Comparison of ENCODE assay signal across 23 cellular contexts in the genomic region with DNA sequence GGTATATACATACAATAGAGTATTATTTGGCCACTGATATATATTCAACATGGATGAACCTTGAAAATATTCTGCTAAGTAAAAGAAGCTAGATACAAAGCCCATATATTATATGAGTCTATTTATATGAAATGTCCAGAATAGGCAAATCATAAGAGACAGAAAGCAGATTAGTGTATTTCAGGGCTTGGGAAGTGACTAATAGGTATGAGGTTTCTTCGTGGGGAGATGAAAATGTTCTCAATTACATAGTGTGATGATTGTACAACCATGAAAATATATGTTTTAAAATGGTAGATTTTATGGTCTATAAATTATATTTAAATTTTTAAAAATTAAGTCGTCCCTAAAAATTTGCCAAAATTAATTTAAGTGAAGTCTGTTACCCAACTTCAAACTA.
DNase-seq lines count a peak whose midpoint lies in the region; ATAC-seq, FAIRE-seq and TF ChIP-seq lines count a peak whose summit lies in the region.
"Had no signal": no experiment of that assay in that cellular context is flagged by ENCODE, and none has a peak within 500 bp of the region (broad histone marks: within the 10 kb centered on the region; RNA-seq: fewer than 3 reads in every experiment).

No MANE protein-coding gene starts in this region.

- H3K4me3 ChIP-seq in mammary epithelial cell (replicated peaks in 1 of 3; ENCODE audit: insufficient read depth in 1 of 3, low read depth in 2 of 3, low read length in 3 of 3), result no peak overlapping the region
- no peak overlapping the region for H3K4me3 ChIP-seq in breast epithelium
- H3K4me3 ChIP-seq in astrocyte (ENCODE audit: insufficient read depth, low read depth, low read length), result no peak overlapping the region
- no peak overlapping the region for H3K4me3 ChIP-seq in epithelial cell of esophagus (ENCODE audit: low read length)
- H3K4me3 ChIP-seq in esophagus muscularis mucosa, result no peak overlapping the region
- H3K4me3 ChIP-seq in gastroesophageal sphincter, result no peak overlapping the region
- H3K4me3 ChIP-seq: BLaER1 had no signal

- TF ChIP-seq POLR2A in breast epithelium (IDR thresholded peaks at IDR 0.05) (no peak), esophagus muscularis mucosa (IDR thresholded peaks at IDR 0.05; ENCODE audit: low read depth) (no peak), GM12892 (IDR thresholded peaks at IDR 0.05; ENCODE audit: low read depth, low read length) (no peak), gastroesophageal sphincter (IDR thresholded peaks at IDR 0.05) (no peak)

- DNase-seq in mammary epithelial cell (peak; percentile 28), breast epithelium (ENCODE audit: low spot score in 2 of 2) (no peak), astrocyte (ENCODE audit: low read depth) (peak; percentile 33), epithelial cell of esophagus (ENCODE audit: low read depth) (peak; percentile 24), WTC11 (ENCODE audit: low spot score) (no peak), esophagus muscularis mucosa (ENCODE audit: extremely low spot score) (no peak), GM12892 (ENCODE audit: insufficient read length) (no peak)
- DNase-seq: 8988T; CD4-positive, CD25-positive, alpha-beta regulatory T cell; DMS53; GOT3; HCEC 1CT; NCI-H1092; NCI-H1417 treated with DMSO at 0.1 percent for 48 hours; NCI-H1694 treated with DMSO at 0.1 percent for 48 hours; NCI-H2081; NCI-H2227 treated with DMSO at 0.1 percent for 48 hours; NCI-H69; SHP77 treated with DMSO at 0.1 percent for 48 hours had no signal

- no peaks in the 10 kb centered on the region for H3K36me3 Mint-ChIP-seq in astrocyte (ENCODE audit: low read depth, unreplicated experiment)
- H3K36me3 Mint-ChIP-seq in WTC11, result peaks cover 3% of the 10 kb centered on the region
- H3K36me3 Mint-ChIP-seq: CD4-positive, CD25-positive, alpha-beta regulatory T cell had no signal

- H4K20me1 ChIP-seq in mammary epithelial cell (ENCODE audit: insufficient read depth, low read length) (no peaks in the 10 kb centered on the region), astrocyte (ENCODE audit: insufficient read depth, low read length) (no peaks in the 10 kb centered on the region)
- H4K20me1 ChIP-seq: BLaER1 had no signal

- no peaks in the 10 kb centered on the region for H3K9me3 ChIP-seq in mammary epithelial cell (replicated peaks; ENCODE audit: insufficient read depth, low read length)
- peaks cover 0 to 6% of the 10 kb centered on the region in 2 donors for H3K9me3 ChIP-seq in breast epithelium
- no peaks in the 10 kb centered on the region for H3K9me3 ChIP-seq in astrocyte (ENCODE audit: insufficient read depth, low read depth, low read length)
- H3K9me3 ChIP-seq in esophagus muscularis mucosa, result peaks cover 0 to 6% (median 2%) of the 10 kb centered on the region in 4 donors
- H3K9me3 ChIP-seq in gastroesophageal sphincter, result peaks cover 0 to 9% (median 0%) of the 10 kb centered on the region in 3 donors
- H3K9me3 ChIP-seq: BLaER1 had no signal

- H3K9ac ChIP-seq in mammary epithelial cell (ENCODE audit: insufficient read depth, low read length), result no peak overlapping the region
- no peak overlapping the region for H3K9ac ChIP-seq in astrocyte (ENCODE audit: low read length)
- H3K9ac ChIP-seq: BLaER1 had no signal

- H3K4me1 Mint-ChIP-seq in astrocyte (ENCODE audit: low read depth, unreplicated experiment) (no peaks in the 10 kb centered on the region), WTC11 (no peaks in the 10 kb centered on the region)
- H3K4me1 Mint-ChIP-seq: CD4-positive, CD25-positive, alpha-beta regulatory T cell had no signal

- H3K27ac Mint-ChIP-seq in astrocyte (ENCODE audit: unreplicated experiment), result no peak overlapping the region
- no peak overlapping the region for H3K27ac Mint-ChIP-seq in WTC11
- H3K27ac Mint-ChIP-seq: CD4-positive, CD25-positive, alpha-beta regulatory T cell had no signal

- intact Hi-C loops in mammary epithelial cell (cut with micrococcal nuclease), result no loop called here
- intact Hi-C loops in breast epithelium (cut with DNase I; ENCODE audit: low total_unique reads), result no loop called here
- intact Hi-C loops in esophagus muscularis mucosa (cut with DNase I), result no loop called here

- H3K4me1 ChIP-seq in mammary epithelial cell (ENCODE audit: insufficient read depth, low read length) (no peaks in the 10 kb centered on the region), breast epithelium (no peaks in the 10 kb centered on the region), astrocyte (ENCODE audit: insufficient read depth, low read length) (no peaks in the 10 kb centered on the region), esophagus muscularis mucosa (peaks cover 5 to 13% (median 9%) of the 10 kb centered on the region in 4 donors), gastroesophageal sphincter (peaks cover 0 to 10% (median 0%) of the 10 kb centered on the region in 3 donors)
- H3K4me1 ChIP-seq: BLaER1 had no signal

- H3K79me2 ChIP-seq in mammary epithelial cell (ENCODE audit: insufficient read depth, low read length), result no peaks in the 10 kb centered on the region
- H3K79me2 ChIP-seq in astrocyte (ENCODE audit: insufficient read depth, low read length), result no peaks in the 10 kb centered on the region

- H3K27me3 ChIP-seq in mammary epithelial cell (ENCODE audit: insufficient read depth, low read length) (peaks cover 2% of the 10 kb centered on the region), breast epithelium (no peaks in the 10 kb centered on the region), astrocyte (ENCODE audit: insufficient read depth, low read length) (no peaks in the 10 kb centered on the region), esophagus muscularis mucosa (no peaks in the 10 kb centered on the region), gastroesophageal sphincter (no peaks in the 10 kb centered on the region)
- H3K27me3 ChIP-seq: BLaER1 had no signal

- H3K27me3 Mint-ChIP-seq in astrocyte (ENCODE audit: low read depth, unreplicated experiment) (no peaks in the 10 kb centered on the region), WTC11 (ENCODE audit: low read depth) (0 out of 2 replicates have a peak, but pooled peaks cover 3% of the 10 kb centered on the region)
- H3K27me3 Mint-ChIP-seq: CD4-positive, CD25-positive, alpha-beta regulatory T cell had no signal

- ATAC-seq in WTC11 (no peak), gastroesophageal sphincter (no peak)
- ATAC-seq: Panc1 had no signal

- TF ChIP-seq EP300 in esophagus muscularis mucosa (IDR thresholded peaks at IDR 0.05) (no peak), gastroesophageal sphincter (IDR thresholded peaks at IDR 0.05) (no peak)

- no peak overlapping the region for H3K4me3 Mint-ChIP-seq in astrocyte (ENCODE audit: unreplicated experiment)
- H3K4me3 Mint-ChIP-seq in WTC11, result no peak overlapping the region
- H3K4me3 Mint-ChIP-seq: CD4-positive, CD25-positive, alpha-beta regulatory T cell had no signal

- no TSS peak for BruUV-seq in mammary epithelial cell (replicated peaks; lab: Mats Ljungman, UMichigan)

- dilution Hi-C loops in mammary epithelial cell (cut with HindIII; ENCODE audit: low sequenced_read_pairs), result no loop called here

- H3K9me3 Mint-ChIP-seq in astrocyte (ENCODE audit: unreplicated experiment) (no peaks in the 10 kb centered on the region), WTC11 (peaks cover 37% of the 10 kb centered on the region)

- H2AFZ ChIP-seq in mammary epithelial cell (ENCODE audit: low read depth, low read length), result no peak overlapping the region
- H2AFZ ChIP-seq in astrocyte (ENCODE audit: low read depth, low read length), result no peak overlapping the region

- no peak overlapping the region for H3K27ac ChIP-seq in mammary epithelial cell (ENCODE audit: insufficient read depth, low read depth, low read length)
- H3K27ac ChIP-seq in breast epithelium, result no peak overlapping the region
- no peak overlapping the region for H3K27ac ChIP-seq in astrocyte (ENCODE audit: low read depth, low read length)
- no peak overlapping the region for H3K27ac ChIP-seq in esophagus muscularis mucosa (replicated peaks in 1 of 4)
- H3K27ac ChIP-seq in gastroesophageal sphincter, result no peak overlapping the region
- H3K27ac ChIP-seq: BLaER1, RWPE1 had no signal

- CTCF ChIA-PET in mammary epithelial cell (lab: Charles Lee; ENCODE audit: low non-redundant PET), result no interaction called here
- CTCF ChIA-PET in WTC11 (lab: Charles Lee), result interaction anchor here (0.6 kb wide), 1 partner anchor 109 kb away, joined by 3 read pairs; no protein-coding TSS in a partner anchor

- H3K36me3 ChIP-seq in mammary epithelial cell (ENCODE audit: insufficient read depth, low read length), result no peaks in the 10 kb centered on the region
- no peaks in the 10 kb centered on the region for H3K36me3 ChIP-seq in breast epithelium
- no peaks in the 10 kb centered on the region for H3K36me3 ChIP-seq in astrocyte (ENCODE audit: insufficient read depth, low read length)
- no peaks in the 10 kb centered on the region for H3K36me3 ChIP-seq in esophagus muscularis mucosa
- no peaks in the 10 kb centered on the region for H3K36me3 ChIP-seq in gastroesophageal sphincter
- H3K36me3 ChIP-seq: BLaER1 had no signal

- POLR2A ChIA-PET in WTC11 (lab: Charles Lee), result no interaction called here

- FAIRE-seq in astrocyte (lab: Jason Lieb, UNC) (no peak), GM12892 (lab: Jason Lieb, UNC) (no peak)

- H3K4me2 ChIP-seq in mammary epithelial cell (ENCODE audit: insufficient read depth, low read depth, low read length) (no peak overlapping the region), astrocyte (ENCODE audit: low read length) (no peak overlapping the region)
- H3K4me2 ChIP-seq: BLaER1 had no signal

- 46% methylated on average over 2 of the region's 2 CpGs for WGBS in mammary epithelial cell (ENCODE audit: low coverage, missing lambda C conversion rate)
- 86% methylated on average over 2 of the region's 2 CpGs for WGBS in esophagus muscularis mucosa
- WGBS in gastroesophageal sphincter (ENCODE audit: low coverage in 1 of 2), 2 donors, result 73 to 84% methylated on average over 2 of the region's 2 CpGs

- no peak for TF ChIP-seq CTCF in mammary epithelial cell (conservative IDR thresholded peaks at IDR 0.05 in 1 of 2, IDR thresholded peaks at IDR 0.05 in 1 of 2; ENCODE audit: extremely low read depth in 1 of 2, insufficient read depth in 1 of 2, low read depth in 1 of 2, low read length in 2 of 2)
- TF ChIP-seq CTCF in breast epithelium (IDR thresholded peaks at IDR 0.05), result no peak
- TF ChIP-seq CTCF in astrocyte (IDR thresholded peaks at IDR 0.05; ENCODE audit: insufficient read depth, low read depth, low read length), result no peak
- no peak for TF ChIP-seq CTCF in epithelial cell of esophagus (IDR thresholded peaks at IDR 0.05; ENCODE audit: insufficient read depth, low read depth, low read length, missing control alignments)
- TF ChIP-seq CTCF in WTC11 (IDR thresholded peaks at IDR 0.05), result no peak
- no peak for TF ChIP-seq CTCF in esophagus muscularis mucosa (IDR thresholded peaks at IDR 0.05)
- TF ChIP-seq CTCF in gastroesophageal sphincter (IDR thresholded peaks at IDR 0.05), result no peak

- in situ Hi-C loops in mammary epithelial cell (cut with MboI; ENCODE audit: low sequenced_read_pairs in 2 of 2), result no loop called here

Comparison
In these comparisons a context has a peak if more than half of its experiments do, and no peak if none do; other contexts are left out.
1. DNase-seq: peak in mammary epithelial cell (single experiment), astrocyte (single experiment) and epithelial cell of esophagus (single experiment); none in breast epithelium (0 of 2), WTC11 (single experiment), esophagus muscularis mucosa (single experiment) and GM12892 (single experiment).